In the genomic region with DNA sequence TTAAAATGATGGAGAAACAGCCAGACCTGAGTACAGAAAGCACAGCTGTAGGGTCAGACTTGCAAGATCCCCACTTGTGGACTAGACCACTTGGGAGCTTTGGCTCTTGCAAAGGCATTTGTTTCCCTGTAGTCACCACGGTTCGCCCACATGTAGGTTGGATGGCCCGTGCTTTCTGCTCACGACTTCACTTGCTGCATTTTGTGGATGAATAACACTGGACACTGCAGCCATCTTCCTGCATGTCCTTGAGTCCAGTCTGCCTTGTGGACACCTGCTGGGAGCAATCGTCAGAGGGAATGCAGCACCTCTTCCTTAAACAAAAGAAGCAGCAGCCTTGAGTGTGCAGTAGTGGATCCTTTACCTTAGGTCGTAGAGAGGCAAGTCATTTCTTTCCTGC, we compare ENCODE assay signal across 27 cellular contexts.
"Had no signal": no experiment of that assay in that cellular context is flagged by ENCODE, and none has a peak within 500 bp of the region (broad histone marks: within the 10 kb centered on the region; RNA-seq: fewer than 3 reads in every experiment).

No MANE protein-coding gene starts in this region.

- H3K27ac ChIP-seq: body of pancreas, cardiac muscle cell, coronary artery, left lung, lower lobe of right lung, prostate gland, sigmoid colon had no signal

- H3K4me3 ChIP-seq: body of pancreas, cardiac muscle cell, coronary artery, left lung, lower lobe of right lung, prostate gland, sigmoid colon had no signal

- DNase-seq: activated CD4-positive, alpha-beta T cell treated with anti-CD3 and anti-CD28 coated beads for 48 hours; activated CD4-positive, alpha-beta T cell treated with anti-CD3 and anti-CD28 coated beads, Interleukin-2, amount 50 U/mL, for 48 hours; activated CD8-positive, alpha-beta memory T cell treated with anti-CD3 and anti-CD28 coated beads for 24 hours; activated effector memory CD4-positive, alpha-beta T cell treated with Interleukin-2 at 50 U/mL for 16 hours; activated naive CD4-positive, alpha-beta T cell treated with Interleukin-2 at 50 U/mL for 16 hours; aorta; body of pancreas; effector memory CD8-positive, alpha-beta T cell; hippocampal formation; immature natural killer cell; left lung; lower lobe of right lung; mesenchymal stem cell; natural killer cell; retina; sigmoid colon; small intestine; stimulated activated CD4-positive, alpha-beta T cell treated with anti-CD3 and anti-CD28 coated beads, Interleukin-4, amount 100 ng/mL, for 24 hours; stimulated activated naive CD8-positive, alpha-beta T cell treated with anti-CD3 and anti-CD28 coated beads, Interleukin-15, amount 100 ng/mL, for 72 hours; substantia nigra had no signal

- FAIRE-seq: endothelial cell of umbilical vein, small intestine had no signal

- H3K4me3 Mint-ChIP-seq: activated naive CD8-positive, alpha-beta T cell; effector memory CD8-positive, alpha-beta T cell; immature natural killer cell; natural killer cell; stimulated activated effector memory CD8-positive, alpha-beta T cell treated with anti-CD3 and anti-CD28 coated beads, Interleukin-12 subunit alpha, Interleukin-12 subunit beta, amount 100 ng/mL, for 72 hours; stimulated activated naive CD8-positive, alpha-beta T cell treated with anti-CD3 and anti-CD28 coated beads, Interleukin-15, amount 100 ng/mL, for 72 hours; type B pancreatic cell had no signal

- H3K9me3 ChIP-seq: body of pancreas, lower lobe of right lung, prostate gland, sigmoid colon had no signal

- H3K4me1 ChIP-seq: body of pancreas, left lung, lower lobe of right lung, prostate gland, sigmoid colon had no signal

- H3K27ac Mint-ChIP-seq: activated naive CD8-positive, alpha-beta T cell; effector memory CD8-positive, alpha-beta T cell; immature natural killer cell; natural killer cell; stimulated activated effector memory CD8-positive, alpha-beta T cell treated with anti-CD3 and anti-CD28 coated beads, Interleukin-12 subunit alpha, Interleukin-12 subunit beta, amount 100 ng/mL, for 72 hours; stimulated activated naive CD8-positive, alpha-beta T cell treated with anti-CD3 and anti-CD28 coated beads, Interleukin-15, amount 100 ng/mL, for 72 hours; type B pancreatic cell had no signal

- ATAC-seq: body of pancreas; effector memory CD8-positive, alpha-beta T cell; left lung; lower lobe of right lung; natural killer cell; stimulated activated effector memory CD8-positive, alpha-beta T cell treated with anti-CD3 and anti-CD28 coated beads, Interleukin-12 subunit alpha, Interleukin-12 subunit beta, amount 100 ng/mL, for 72 hours; stimulated activated naive CD8-positive, alpha-beta T cell treated with anti-CD3 and anti-CD28 coated beads, Interleukin-15, amount 100 ng/mL, for 72 hours had no signal

- H3K4me1 Mint-ChIP-seq: immature natural killer cell; natural killer cell; stimulated activated effector memory CD8-positive, alpha-beta T cell treated with anti-CD3 and anti-CD28 coated beads, Interleukin-12 subunit alpha, Interleukin-12 subunit beta, amount 100 ng/mL, for 72 hours; stimulated activated naive CD8-positive, alpha-beta T cell treated with anti-CD3 and anti-CD28 coated beads, Interleukin-15, amount 100 ng/mL, for 72 hours had no signal

- H3K36me3 ChIP-seq: cardiac muscle cell, left lung, lower lobe of right lung, prostate gland, sigmoid colon had no signal

- H3K27me3 ChIP-seq: cardiac muscle cell had no signal

- H3K36me3 Mint-ChIP-seq: activated naive CD8-positive, alpha-beta T cell; immature natural killer cell; natural killer cell; stimulated activated effector memory CD8-positive, alpha-beta T cell treated with anti-CD3 and anti-CD28 coated beads, Interleukin-12 subunit alpha, Interleukin-12 subunit beta, amount 100 ng/mL, for 72 hours; type B pancreatic cell had no signal
